ENCODE assay signal across 8 cellular contexts in genomic region chr17:17780941-17781590, GRCh38. TPM values are rescaled to one million over a fixed set of nuclear protein-coding genes. Genes with fewer than 3 reads are reported as not detected.
DNase-seq lines count a peak whose midpoint lies in the region; ATAC-seq lines count a peak whose summit lies in the region.

No MANE protein-coding gene starts in this region.

- H3K4me1 Mint-ChIP-seq in activated naive CD8-positive, alpha-beta T cell (ENCODE audit: low read depth), result peaks cover 23% of the 10 kb centered on the region
- H3K4me1 Mint-ChIP-seq in activated naive CD8-positive, alpha-beta T cell treated with anti-CD3 and anti-CD28 coated beads for 36 hours, result peaks cover 21% of the 10 kb centered on the region
- H3K4me1 Mint-ChIP-seq in stimulated activated naive B cell treated with anti-CD40 and anti-IgM and Interleukin-4, amounts not matched to agents 10 μg/mL and 1 μg/mL and 100 μg/mL, for 72 hours, result peaks cover 28 to 47% of the 10 kb centered on the region in 2 donors

- no peak for ATAC-seq in stimulated activated naive B cell treated with anti-CD40 and anti-IgM and Interleukin-4, amounts not matched to agents 10 μg/mL and 1 μg/mL and 100 μg/mL, for 72 hours (replicated peaks)
- ATAC-seq in HG02763 (IDR thresholded peaks at IDR 0.05; ENCODE audit: unreplicated experiment), result no peak

- no peaks in the 10 kb centered on the region for H3K9me3 Mint-ChIP-seq in activated naive CD8-positive, alpha-beta T cell (ENCODE audit: low read depth)
- no peaks in the 10 kb centered on the region for H3K9me3 Mint-ChIP-seq in activated naive CD8-positive, alpha-beta T cell treated with anti-CD3 and anti-CD28 coated beads for 36 hours
- no peaks in the 10 kb centered on the region for H3K9me3 Mint-ChIP-seq in stimulated activated naive B cell treated with anti-CD40 and anti-IgM and Interleukin-4, amounts not matched to agents 10 μg/mL and 1 μg/mL and 100 μg/mL, for 72 hours

- no peaks in the 10 kb centered on the region for H3K27me3 Mint-ChIP-seq in activated naive CD8-positive, alpha-beta T cell
- H3K27me3 Mint-ChIP-seq in activated naive CD8-positive, alpha-beta T cell treated with anti-CD3 and anti-CD28 coated beads for 36 hours, result peaks cover 4% of the 10 kb centered on the region
- peaks cover 4 to 10% of the 10 kb centered on the region in 2 donors for H3K27me3 Mint-ChIP-seq in stimulated activated naive B cell treated with anti-CD40 and anti-IgM and Interleukin-4, amounts not matched to agents 10 μg/mL and 1 μg/mL and 100 μg/mL, for 72 hours

- no peak overlapping the region for H3K27ac Mint-ChIP-seq in activated naive CD8-positive, alpha-beta T cell
- no peak overlapping the region for H3K27ac Mint-ChIP-seq in activated naive CD8-positive, alpha-beta T cell treated with anti-CD3 and anti-CD28 coated beads for 36 hours
- H3K27ac Mint-ChIP-seq in stimulated activated naive B cell treated with anti-CD40 and anti-IgM and Interleukin-4, amounts not matched to agents 10 μg/mL and 1 μg/mL and 100 μg/mL, for 72 hours, result peak overlapping the region; percentile 33

- H3K36me3 Mint-ChIP-seq in activated naive CD8-positive, alpha-beta T cell, result no peaks in the 10 kb centered on the region
- H3K36me3 Mint-ChIP-seq in activated naive CD8-positive, alpha-beta T cell treated with anti-CD3 and anti-CD28 coated beads for 36 hours, result no peaks in the 10 kb centered on the region
- peaks cover 1 to 5% of the 10 kb centered on the region in 2 donors for H3K36me3 Mint-ChIP-seq in stimulated activated naive B cell treated with anti-CD40 and anti-IgM and Interleukin-4, amounts not matched to agents 10 μg/mL and 1 μg/mL and 100 μg/mL, for 72 hours

- no peak for DNase-seq in activated naive CD8-positive, alpha-beta T cell treated with anti-CD3 and anti-CD28 coated beads for 36 hours
- DNase-seq in UCSD-AML1 (lab: John Stamatoyannopoulos, UW; ENCODE audit: unreplicated experiment), result peak; percentile 35
- DNase-seq in iPS DF 4.7 (ENCODE audit: extremely low read depth, low spot score), result peak; percentile 64
- no peak for DNase-seq in stimulated activated naive B cell treated with anti-CD40 and anti-IgM and Interleukin-4, amounts not matched to agents 10 μg/mL and 1 μg/mL and 100 μg/mL, for 72 hours
- no peak for DNase-seq in LoVo (ENCODE audit: low spot score)
- DNase-seq in KG1 (lab: John Stamatoyannopoulos, UW), result no peak

- H3K4me3 Mint-ChIP-seq in activated naive CD8-positive, alpha-beta T cell, result peak overlapping the region; percentile 70
- no peak overlapping the region for H3K4me3 Mint-ChIP-seq in activated naive CD8-positive, alpha-beta T cell treated with anti-CD3 and anti-CD28 coated beads for 36 hours
- peak overlapping the region; percentile 80 to 83 for H3K4me3 Mint-ChIP-seq in stimulated activated naive B cell treated with anti-CD40 and anti-IgM and Interleukin-4, amounts not matched to agents 10 μg/mL and 1 μg/mL and 100 μg/mL, for 72 hours

RNA-seq across cellular contexts. Expression of gene SREBF1, which starts 55.7 kb away (rescaled TPM):
- total RNA-seq in activated naive CD8-positive, alpha-beta T cell treated with anti-CD3 and anti-CD28 coated beads for 36 hours, result 100 to 1,000 TPM; 123 to 131 TPM

Comparison
In these comparisons a context has a peak if more than half of its experiments do, and no peak if none do; other contexts are left out.
1. DNase-seq: peak in UCSD-AML1 (single experiment) and iPS DF 4.7 (single experiment); none in activated naive CD8-positive, alpha-beta T cell treated with anti-CD3 and anti-CD28 coated beads for 36 hours (single experiment), stimulated activated naive B cell treated with anti-CD40 and anti-IgM and Interleukin-4, amounts not matched to agents 10 μg/mL and 1 μg/mL and 100 μg/mL, for 72 hours (single experiment), LoVo (single experiment) and KG1 (single experiment).